Comparison of ENCODE assay signal across 9 cellular contexts in the genomic region with DNA sequence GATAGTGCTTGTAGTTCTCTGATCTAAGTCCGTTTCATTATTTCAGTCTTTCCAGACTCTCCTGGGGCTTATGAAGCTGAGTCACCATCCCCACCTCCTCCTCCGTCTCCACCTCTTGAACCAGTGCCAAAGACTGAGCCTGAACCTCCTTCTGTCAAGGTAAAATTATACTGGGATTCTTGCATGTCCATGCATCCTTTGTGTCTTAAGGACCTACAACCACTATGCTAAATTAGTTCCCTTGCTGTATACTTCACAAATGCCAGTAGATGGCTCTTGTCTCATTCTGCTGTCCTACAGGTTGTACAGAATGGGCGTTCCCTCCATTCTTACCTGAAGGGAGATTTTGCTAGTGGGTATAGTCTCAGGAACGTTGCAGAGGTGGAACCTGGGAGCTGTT. TPM values are rescaled to one million over a fixed set of nuclear protein-coding genes. Genes with fewer than 3 reads are reported as not detected.
DNase-seq lines count a peak whose midpoint lies in the region; ATAC-seq, FAIRE-seq and TF ChIP-seq lines count a peak whose summit lies in the region.
"Had no signal": no experiment of that assay in that cellular context is flagged by ENCODE, and none has a peak within 500 bp of the region (broad histone marks: within the 10 kb centered on the region; RNA-seq: fewer than 3 reads in every experiment).

No MANE protein-coding gene starts in this region.

- CTCF ChIA-PET in PC-3 (lab: Charles Lee), result interaction anchor here (1.3 kb wide), 1 partner anchor 68 kb away, joined by 3 read pairs; no protein-coding TSS in a partner anchor

- H3K9me3 ChIP-seq in PC-3 (ENCODE audit: low read length), result no peaks in the 10 kb centered on the region

- H4K20me1 ChIP-seq in PC-3 (ENCODE audit: low read length), result no peaks in the 10 kb centered on the region

- ATAC-seq in PC-3 (peak; percentile 84), HG03135 (IDR thresholded peaks at IDR 0.05; ENCODE audit: unreplicated experiment) (no peak), GM19023 (IDR thresholded peaks at IDR 0.05; ENCODE audit: unreplicated experiment) (no peak)

- no peaks in the 10 kb centered on the region for H3K9me2 ChIP-seq in PC-3 (replicated peaks; ENCODE audit: low read length)

- no peaks in the 10 kb centered on the region for H3F3A ChIP-seq in PC-3 (ENCODE audit: low read length, unreplicated experiment)

- no peak overlapping the region for H3K4me2 ChIP-seq in PC-3 (ENCODE audit: low read length)

- no peak overlapping the region for H3K27ac ChIP-seq in PC-3 (ENCODE audit: low read length)

- BruUV-seq in PC-3 (replicated peaks; lab: Mats Ljungman, UMichigan), result no TSS peak

- no peak for TF ChIP-seq POLR2A in GM12891 (IDR thresholded peaks at IDR 0.05; ENCODE audit: low read depth, low read length)

- no peaks in the 10 kb centered on the region for H3K79me2 ChIP-seq in PC-3 (ENCODE audit: low read length)

- H3K27me3 ChIP-seq in PC-3 (ENCODE audit: low read length), result no peaks in the 10 kb centered on the region

- intact Hi-C loops in PC-3 (cut with micrococcal nuclease), result loop anchor here (1.0 kb wide), 1 partner anchor 92 kb away; no protein-coding TSS in a partner anchor

- peak; percentile 78 for FAIRE-seq in GM12891 (lab: Jason Lieb, UNC)
- FAIRE-seq: TTC549 had no signal

- POLR2A ChIA-PET in PC-3 (lab: Charles Lee; ENCODE audit: unreplicated experiment), result interaction anchor here (0.7 kb wide), 1 partner anchor 16 kb away, joined by 4 read pairs; no protein-coding TSS in a partner anchor

- TF ChIP-seq CTCF in PC-3 (conservative IDR thresholded peaks at IDR 0.05; ENCODE audit: low read depth, low read length) (peak; percentile 87), fibroblast of the aortic adventitia (IDR thresholded peaks at IDR 0.05; ENCODE audit: insufficient read depth, low read length) (peak; percentile 49)

- no peak overlapping the region for H3K9ac ChIP-seq in PC-3 (ENCODE audit: low read length)

- no peak for DNase-seq in GM12891 (ENCODE audit: insufficient read length, low spot score)
- DNase-seq in PC-3, result peak; percentile 81
- DNase-seq in fibroblast of the aortic adventitia (ENCODE audit: low read depth), result peak; percentile 63
- DNase-seq in renal cortical epithelial cell (ENCODE audit: low read depth), result peak; percentile 82
- no peak for DNase-seq in NCI-H2081 treated with DMSO at 0.1 percent for 48 hours (lab: John Stamatoyannopoulos, UW)
- no peak for DNase-seq in superior temporal gyrus (ENCODE audit: extremely low spot score)

- H3K36me3 ChIP-seq in PC-3 (ENCODE audit: low read depth, low read length), result peaks cover 50% of the 10 kb centered on the region

- no peak overlapping the region for H3K4me3 ChIP-seq in PC-3 (ENCODE audit: low read length)
- no peak overlapping the region for H3K4me3 ChIP-seq in fibroblast of the aortic adventitia (ENCODE audit: low read depth, low read length)

- H3K4me1 ChIP-seq in PC-3 (ENCODE audit: insufficient read depth, low read length), result peaks cover 20% of the 10 kb centered on the region

- no peak overlapping the region for H2AFZ ChIP-seq in PC-3 (ENCODE audit: low read length)

TF ChIP-seq in GM12891, 5 proteins besides CTCF, POLR2A, EP300 and RAD21:
- TF ChIP-seq POLR2AphosphoS5 (IDR thresholded peaks at IDR 0.05; ENCODE audit: low read depth, low read length) (no peak), PAX5 (IDR thresholded peaks at IDR 0.05; ENCODE audit: insufficient read depth, low read length, severe bottlenecking) (no peak), POU2F2 (IDR thresholded peaks at IDR 0.05; ENCODE audit: low read depth, low read length) (no peak), TAF1 (IDR thresholded peaks at IDR 0.05; ENCODE audit: low read depth, low read length) (no peak), SPI1 (IDR thresholded peaks at IDR 0.05; ENCODE audit: low read depth, low read length) (no peak)

RNA-seq across cellular contexts. Expression of a gene that starts 42.2 kb away (rescaled TPM):
- polyA plus RNA-seq in GM12891 (2012; ENCODE audit: low read depth, missing spikeins), result 15.9 TPM
- 25.5 and 28.4 TPM in 2 replicates for total RNA-seq in PC-3 (2014; rRNA removed)
- 12.8 and 26.8 TPM in 2 replicates for total RNA-seq in fibroblast of the aortic adventitia (ENCODE audit: low replicate concordance)
- 7.3 and 13.4 TPM in 2 replicates for total RNA-seq in renal cortical epithelial cell

Comparison
In these comparisons a context has a peak if more than half of its experiments do, and no peak if none do; other contexts are left out.
1. DNase-seq: peak in PC-3 (single experiment), fibroblast of the aortic adventitia (single experiment) and renal cortical epithelial cell (single experiment); none in GM12891 (single experiment), NCI-H2081 treated with DMSO at 0.1 percent for 48 hours (single experiment) and superior temporal gyrus (single experiment).